8 cellular contexts compared by ENCODE assay signal in the genomic region with DNA sequence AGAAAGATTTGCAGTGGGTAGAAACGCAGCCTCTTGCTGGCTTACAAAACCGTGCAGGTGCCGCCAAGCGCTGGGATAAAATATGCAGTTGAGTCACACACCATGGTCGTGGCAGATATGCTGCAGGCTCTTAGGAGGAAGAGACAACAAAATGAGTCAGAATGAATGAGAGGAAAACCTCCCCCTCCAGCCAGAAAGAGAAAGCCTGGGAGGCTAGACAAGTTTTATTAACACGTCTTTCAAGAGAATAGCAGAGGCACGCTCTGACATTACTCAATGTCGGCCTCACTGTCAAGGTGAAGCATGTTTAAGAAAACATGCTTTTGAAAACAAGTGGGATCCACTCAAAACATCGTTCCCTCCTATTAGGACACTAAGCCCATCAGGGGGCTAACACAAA. TPM values are rescaled to one million over a fixed set of nuclear protein-coding genes. Genes with fewer than 3 reads are reported as not detected.
DNase-seq lines count a peak whose midpoint lies in the region; ATAC-seq, FAIRE-seq and TF ChIP-seq lines count a peak whose summit lies in the region.
"Had no signal": no experiment of that assay in that cellular context is flagged by ENCODE, and none has a peak within 500 bp of the region (broad histone marks: within the 10 kb centered on the region; RNA-seq: fewer than 3 reads in every experiment).

No MANE protein-coding gene starts in this region.

- peak overlapping the region; percentile 90 for H3K4me2 ChIP-seq in PC-3 (ENCODE audit: low read length)
- H3K4me2 ChIP-seq in fibroblast of lung (ENCODE audit: extremely low read depth, insufficient read depth, low read length): peak overlapping the region; percentile 60

- TF ChIP-seq CTCF in PC-3 (conservative IDR thresholded peaks at IDR 0.05; ENCODE audit: low read depth, low read length) (no peak), fibroblast of lung (conservative IDR thresholded peaks at IDR 0.05 in 1 of 2, IDR thresholded peaks at IDR 0.05 in 1 of 2; ENCODE audit: low read depth in 1 of 2, low read length in 2 of 2) (no peak), right atrium auricular region (IDR thresholded peaks at IDR 0.05) (no peak)

- peak; percentile 93 for ATAC-seq in PC-3
- no peak for ATAC-seq in Right ventricle myocardium inferior
- no peak for ATAC-seq in HG03108 (IDR thresholded peaks at IDR 0.05; ENCODE audit: unreplicated experiment)

- H3F3A ChIP-seq in PC-3 (ENCODE audit: low read length, unreplicated experiment): peaks cover 4% of the 10 kb centered on the region

- peak; percentile 86 for FAIRE-seq in H54 (lab: Jason Lieb, UNC)
- FAIRE-seq: islet of Langerhans had no signal

- H3K27me3 ChIP-seq in PC-3 (ENCODE audit: low read length) (no peaks in the 10 kb centered on the region), fibroblast of lung (ENCODE audit: control insufficient read depth, insufficient read depth, low read length) (no peaks in the 10 kb centered on the region), right atrium auricular region (no peaks in the 10 kb centered on the region)

- POLR2A ChIA-PET in PC-3 (lab: Charles Lee; ENCODE audit: unreplicated experiment): no interaction called here

- intact Hi-C loops in PC-3 (cut with micrococcal nuclease): loop anchor here (1.0 to 2.0 kb wide), 4 partner anchors 21 to 60 kb away; no protein-coding TSS in a partner anchor
- intact Hi-C loops in Right ventricle myocardium inferior (cut with DNase I): no loop called here

- no peaks in the 10 kb centered on the region for H3K9me2 ChIP-seq in PC-3 (replicated peaks; ENCODE audit: low read length)

- no TSS peak for BruUV-seq in PC-3 (replicated peaks; lab: Mats Ljungman, UMichigan)

- DNase-seq in H54 (ENCODE audit: insufficient read length, low spot score) (peak; percentile 48), PC-3 (peak; percentile 94), fibroblast of lung (ENCODE audit: low read depth in 2 of 2) (peak; percentile 42 to 87), skeletal muscle cell (ENCODE audit: low read depth) (peak; percentile 42), right atrium auricular region (ENCODE audit: low spot score) (no peak), Right ventricle myocardium inferior (ENCODE audit: missing footprints) (no peak)

- CTCF ChIA-PET in PC-3 (lab: Charles Lee): no interaction called here

- peak overlapping the region; percentile 96 for H3K27ac ChIP-seq in PC-3 (ENCODE audit: low read length)
- no peak overlapping the region for H3K27ac ChIP-seq in fibroblast of lung (ENCODE audit: insufficient read depth, low read length)
- H3K27ac ChIP-seq in right atrium auricular region: no peak overlapping the region

- H4K20me1 ChIP-seq in PC-3 (ENCODE audit: low read length) (no peaks in the 10 kb centered on the region), fibroblast of lung (ENCODE audit: control insufficient read depth, extremely low read depth, insufficient read depth, low read length) (no peaks in the 10 kb centered on the region)

- H3K9me3 ChIP-seq in PC-3 (ENCODE audit: low read length) (no peaks in the 10 kb centered on the region), fibroblast of lung (ENCODE audit: control insufficient read depth, insufficient read depth, low read depth, low read length) (no peaks in the 10 kb centered on the region), right atrium auricular region (peaks cover 0 to 10% of the 10 kb centered on the region in 2 donors)

- H3K9ac ChIP-seq in PC-3 (ENCODE audit: low read length) (peak overlapping the region; percentile 65), fibroblast of lung (ENCODE audit: insufficient read depth, low read length) (no peak overlapping the region)

- peaks cover 25% of the 10 kb centered on the region for H3K4me1 ChIP-seq in PC-3 (ENCODE audit: insufficient read depth, low read length)
- no peaks in the 10 kb centered on the region for H3K4me1 ChIP-seq in fibroblast of lung (ENCODE audit: control insufficient read depth, extremely low read depth, insufficient read depth, low read length)
- no peaks in the 10 kb centered on the region for H3K4me1 ChIP-seq in right atrium auricular region

- TF ChIP-seq POLR2A in H54 (IDR thresholded peaks at IDR 0.05; ENCODE audit: low read depth, low read length): no peak

- H3K4me3 ChIP-seq in PC-3 (ENCODE audit: low read length): peak overlapping the region; percentile 58
- no peak overlapping the region for H3K4me3 ChIP-seq in fibroblast of lung (replicated peaks in 1 of 4; ENCODE audit: control extremely low read depth in 1 of 4, insufficient read depth in 1 of 4, low read depth in 3 of 4, low read length in 4 of 4)
- no peak overlapping the region for H3K4me3 ChIP-seq in skeletal muscle cell (ENCODE audit: low read depth, low read length)
- H3K4me3 ChIP-seq in right atrium auricular region: no peak overlapping the region

- no peaks in the 10 kb centered on the region for H3K36me3 ChIP-seq in PC-3 (ENCODE audit: low read depth, low read length)
- H3K36me3 ChIP-seq in fibroblast of lung (ENCODE audit: control insufficient read depth, insufficient read depth, low read length): no peaks in the 10 kb centered on the region
- no peaks in the 10 kb centered on the region for H3K36me3 ChIP-seq in right atrium auricular region

- H2AFZ ChIP-seq in PC-3 (ENCODE audit: low read length): peak overlapping the region; percentile 44
- H2AFZ ChIP-seq in fibroblast of lung (ENCODE audit: low read length): no peak overlapping the region

- H3K79me2 ChIP-seq in PC-3 (ENCODE audit: low read length) (no peaks in the 10 kb centered on the region), fibroblast of lung (ENCODE audit: control insufficient read depth, insufficient read depth, low read length) (no peaks in the 10 kb centered on the region)

RNA-seq across cellular contexts. Expression of a gene that starts 37.1 kb away (rescaled TPM):
- total RNA-seq in PC-3 (2014; rRNA removed) (17.3 and 24.9 TPM in 2 replicates), fibroblast of lung (10.9 and 14.6 TPM in 2 replicates), right atrium auricular region (10 to 100 TPM; 12.9 to 16.8 TPM), Right ventricle myocardium inferior (18.2 TPM)
- 5.3 and 6.0 TPM in 2 replicates for polyA plus RNA-seq in fibroblast of lung
- 2.9 and 3.3 TPM in 2 replicates for polyA plus RNA-seq in fibroblast of lung (2012)
- 6.7 and 23.8 TPM in 2 replicates for polyA minus RNA-seq in fibroblast of lung (ENCODE audit: low replicate concordance)

Comparison
In these comparisons a context has a peak if more than half of its experiments do, and no peak if none do; other contexts are left out.
1. DNase-seq: peak in H54 (single experiment), PC-3 (single experiment), fibroblast of lung (2 of 2) and skeletal muscle cell (single experiment); none in right atrium auricular region (single experiment) and Right ventricle myocardium inferior (single experiment).